Comparison of ENCODE assay signal across 1 cellular context in genomic region chr1:200867018-200867811, GRCh38.
TF ChIP-seq lines count a peak whose summit lies in the region.

No MANE protein-coding gene starts in this region.

TF ChIP-seq in GM23338, 12 proteins besides CTCF, POLR2A, EP300 and RAD21 (continued from another document):
- TF ChIP-seq REST (IDR thresholded peaks at IDR 0.05; ENCODE audit: unreplicated experiment) = no peak
- TF ChIP-seq ZNF114 (CRISPR knock-in tag; IDR thresholded peaks at IDR 0.05) = no peak
TF ChIP-seq in GM23338: peak in this region for 0.
